ENCODE assay signal across 8 cellular contexts in genomic region chr4:165325732-165326512, GRCh38. TPM values are rescaled to one million over a fixed set of nuclear protein-coding genes. Genes with fewer than 3 reads are reported as not detected.
DNase-seq lines count a peak whose midpoint lies in the region; ATAC-seq and TF ChIP-seq lines count a peak whose summit lies in the region.

No MANE protein-coding gene starts in this region.

- H3K4me1 ChIP-seq in HUES64 (ENCODE audit: insufficient read depth, low read length) (peaks cover 17% of the 10 kb centered on the region), right lobe of liver (peaks cover 0 to 11% (median 0%) of the 10 kb centered on the region in 4 donors)

- H3K4me3 ChIP-seq in HUES64 (ENCODE audit: low read length) (peak overlapping the region; percentile 98), right lobe of liver (peak overlapping the region; percentile 49 to 93 (median 86))

- DNase-seq in amniotic stem cell (lab: John Stamatoyannopoulos, UW) (peak; percentile 19), right lobe of liver (no peak), activated gamma-delta T cell treated with Interleukin-2 at 50 U/mL for 16 hours (no peak), OCI-M2 (lab: John Stamatoyannopoulos, UW; ENCODE audit: unreplicated experiment) (no peak)

- ATAC-seq in right lobe of liver (peak in 1 of 4 donors; percentile 3), GM18867 (IDR thresholded peaks at IDR 0.05; ENCODE audit: unreplicated experiment) (no peak), HG02610 (IDR thresholded peaks at IDR 0.05; ENCODE audit: unreplicated experiment) (no peak)

- WGBS in HUES64: 75% methylated on average over 8 of the region's 8 CpGs
- WGBS in right lobe of liver (ENCODE audit: insufficient coverage, low coverage, low lambda C conversion rate, missing lambda C conversion rate): 23% methylated on average over 8 of the region's 8 CpGs

- H3K36me3 ChIP-seq in HUES64 (ENCODE audit: insufficient read depth, low read length) (peaks cover 14% of the 10 kb centered on the region), right lobe of liver (peaks cover 0 to 5% (median 0%) of the 10 kb centered on the region in 4 donors)

- no peaks in the 10 kb centered on the region for H3K9me3 ChIP-seq in HUES64 (ENCODE audit: insufficient read depth, low read depth, low read length)
- no peaks in the 10 kb centered on the region for H3K9me3 ChIP-seq in right lobe of liver

- TF ChIP-seq CTCF in C4-2B (conservative IDR thresholded peaks at IDR 0.05) (no peak), right lobe of liver (IDR thresholded peaks at IDR 0.05) (no peak)

- H3K27me3 ChIP-seq in HUES64 (ENCODE audit: insufficient read depth, low read length) (no peaks in the 10 kb centered on the region), right lobe of liver (no peaks in the 10 kb centered on the region)

- intact Hi-C loops in right lobe of liver (cut with DNase I): no loop called here

- TF ChIP-seq POLR2A in right lobe of liver (IDR thresholded peaks at IDR 0.05): no peak

- H3K27ac ChIP-seq in C4-2B: peak overlapping the region; percentile 2; the same call in 1 of the 2 replicates
- peak overlapping the region; percentile 36; the same call in 1 of the 2 replicates for H3K27ac ChIP-seq in HUES64 (ENCODE audit: low read depth, low read length)
- H3K27ac ChIP-seq in right lobe of liver: peak overlapping the region; percentile 83 to 94 (median 94)

- H3K9ac ChIP-seq in HUES64 (ENCODE audit: low read depth, low read length): no peak overlapping the region

RNA-seq across cellular contexts. Expression of gene MSMO1, which starts 1.5 kb away (rescaled TPM):
- 127 TPM for polyA plus RNA-seq in HUES64 (2013, experiment 1 of 2)
- polyA plus RNA-seq in HUES64 (2013, experiment 2 of 2): 162 TPM
- total RNA-seq in right lobe of liver: 100 to 1,000 TPM in 4 of 6 experiments, 10 to 100 TPM in 2; 81.8 to 368 (median 122) TPM

RNA-seq across cellular contexts. Expression of gene CPE, which starts 52.9 kb away (rescaled TPM):
- 34.3 TPM for polyA plus RNA-seq in HUES64 (2013, experiment 1 of 2)
- 46.3 TPM for polyA plus RNA-seq in HUES64 (2013, experiment 2 of 2)
- 10 to 100 TPM in 2 of 6 experiments, 1 to 10 TPM in 4; 4.2 to 17.3 (median 9.4) TPM for total RNA-seq in right lobe of liver

Comparison
In these comparisons a context has a peak if more than half of its experiments do, and no peak if none do; other contexts are left out.
1. H3K27ac ChIP-seq: peak in every context shown above with its lines; median percentile 94 in right lobe of liver; 36 in HUES64; 2 in C4-2B.